Comparison of ENCODE assay signal across 8 cellular contexts in genomic region chr14:88492272-88493089, GRCh38.
DNase-seq lines count a peak whose midpoint lies in the region; ATAC-seq, FAIRE-seq and TF ChIP-seq lines count a peak whose summit lies in the region.

No MANE protein-coding gene starts in this region.

- ATAC-seq in GM18511 (IDR thresholded peaks at IDR 0.05; ENCODE audit: unreplicated experiment) (peak; percentile 96), HG02970 (IDR thresholded peaks at IDR 0.05; ENCODE audit: low FRiP score, unreplicated experiment) (peak; percentile 86)

- FAIRE-seq in TTC549 (lab: Jason Lieb, UNC), result peak; percentile 26

- CTCF ChIA-PET in AG04450 (lab: Charles Lee), result interaction anchor here (0.6 to 3.4 kb wide), 14 partner anchors 10 to 303 kb away, joined by 3 to 42 read pairs (median 5); no protein-coding TSS in a partner anchor

- H3K36me3 ChIP-seq in brain microvascular endothelial cell (replicated peaks), result peaks cover 18% of the 10 kb centered on the region

- no peaks in the 10 kb centered on the region for H3K9me3 ChIP-seq in AG04450 (ENCODE audit: control insufficient read depth, insufficient read depth, low read length)

- in situ Hi-C loops in brain microvascular endothelial cell (cut with HindIII; ENCODE audit: low pct_ligation_motif_present, low sequenced_read_pairs), result no loop called here

- no peaks in the 10 kb centered on the region for H3K27me3 ChIP-seq in AG04450 (ENCODE audit: control insufficient read depth, insufficient read depth, low read length)
- no peaks in the 10 kb centered on the region for H3K27me3 ChIP-seq in brain microvascular endothelial cell (replicated peaks)

- TF ChIP-seq CTCF in AG04450 (IDR thresholded peaks at IDR 0.05; ENCODE audit: low read depth, low read length) (peak; percentile 90), brain microvascular endothelial cell (IDR thresholded peaks at IDR 0.05; ENCODE audit: low read depth, low read length, missing control alignments) (peak; percentile 91)

- POLR2A ChIA-PET in AG04450 (lab: Yijun Ruan, JAX), result no interaction called here

- H3K27ac ChIP-seq in AG04450 (ENCODE audit: low read depth, low read length) (no peak overlapping the region), brain microvascular endothelial cell (no peak overlapping the region)

- H3K4me3 ChIP-seq in AG04450 (ENCODE audit: low read depth, low read length), result no peak overlapping the region
- no peak overlapping the region for H3K4me3 ChIP-seq in brain microvascular endothelial cell (ENCODE audit: low read depth, low read length)

- peak; percentile 58 for DNase-seq in AG04450 (ENCODE audit: low read depth, low spot score)
- peak; percentile 32 to 44 for DNase-seq in NCI-H187 (lab: John Stamatoyannopoulos, UW)
- peak; percentile 83 for DNase-seq in brain microvascular endothelial cell
- peak; percentile 84 for DNase-seq in iPS-NIHi7 (ENCODE audit: extremely low spot score)
- DNase-seq in stimulated activated CD4-positive, alpha-beta T cell treated with anti-CD3 and anti-CD28 coated beads, Interleukin-15, amount 100 ng/mL, for 24 hours, result peak; percentile 70
